In the genomic region with DNA sequence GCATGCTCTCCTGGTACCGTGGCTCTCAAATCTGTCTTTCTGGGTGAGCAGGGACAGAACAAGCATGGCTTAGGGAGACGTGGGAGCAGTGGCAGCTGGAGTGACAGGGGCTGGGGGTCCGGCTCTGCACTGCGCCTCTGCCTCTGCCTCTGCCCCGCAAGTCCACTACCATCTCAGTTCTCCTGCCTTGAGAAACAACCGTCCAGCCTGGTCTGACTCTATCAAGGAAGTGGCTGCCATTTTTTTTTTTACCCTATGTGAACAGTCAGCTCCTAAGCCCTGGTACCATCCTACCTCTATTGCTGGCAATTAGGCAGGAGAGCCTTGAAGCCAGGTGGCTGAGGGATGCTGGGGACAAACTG, we compare ENCODE assay signal across 6 cellular contexts. TPM values are rescaled to one million over a fixed set of nuclear protein-coding genes. Genes with fewer than 3 reads are reported as not detected.
DNase-seq lines count a peak whose midpoint lies in the region; ATAC-seq and TF ChIP-seq lines count a peak whose summit lies in the region.

No MANE protein-coding gene starts in this region.

- H3K4me1 Mint-ChIP-seq in glutamatergic neuron (ENCODE audit: low read depth, unreplicated experiment): peaks cover 41% of the 10 kb centered on the region

- H3K27me3 ChIP-seq in heart right ventricle: no peaks in the 10 kb centered on the region
- no peaks in the 10 kb centered on the region for H3K27me3 ChIP-seq in transverse colon

- H3K27me3 Mint-ChIP-seq in glutamatergic neuron (ENCODE audit: unreplicated experiment): peaks cover 26% of the 10 kb centered on the region

- no peak for DNase-seq in heart right ventricle
- no peak for DNase-seq in Right ventricle myocardium inferior (ENCODE audit: missing footprints)
- DNase-seq in glutamatergic neuron: no peak
- no peak for DNase-seq in transverse colon
- no peak for DNase-seq in CD1c-positive myeloid dendritic cell (ENCODE audit: extremely low spot score)
- no peak for DNase-seq in AML-193 (lab: John Stamatoyannopoulos, UW)

- ATAC-seq in heart right ventricle (no peak), Right ventricle myocardium inferior (no peak)

- no peak overlapping the region for H3K4me3 ChIP-seq in heart right ventricle
- no peak overlapping the region for H3K4me3 ChIP-seq in transverse colon

- H3K27ac ChIP-seq in heart right ventricle: peak overlapping the region; percentile 30 to 97 (median 92)
- H3K27ac ChIP-seq in transverse colon: peak overlapping the region; percentile 70 to 92 (median 78)

- TF ChIP-seq EP300 in transverse colon (IDR thresholded peaks at IDR 0.05; ENCODE audit: low read depth): no peak

- in situ Hi-C loops in transverse colon (cut with MboI; ENCODE audit: low pct_ligation_motif_present in 1 of 4, low pct_unique_long_range_greater_than_20kb in 1 of 4, low sequenced_read_pairs in 3 of 4): loop anchor here in 1 of 4 donors (25.0 kb wide), 1 partner anchor 91 kb away; no protein-coding TSS in a partner anchor

- H3K36me3 Mint-ChIP-seq in glutamatergic neuron (ENCODE audit: unreplicated experiment): no peaks in the 10 kb centered on the region

- no peaks in the 10 kb centered on the region for H3K9me3 ChIP-seq in heart right ventricle
- no peaks in the 10 kb centered on the region for H3K9me3 ChIP-seq in transverse colon

- TF ChIP-seq POLR2A in transverse colon (IDR thresholded peaks at IDR 0.05): no peak

- H3K36me3 ChIP-seq in heart right ventricle (peaks cover 0 to 60% (median 3%) of the 10 kb centered on the region in 9 donors), transverse colon (no peaks in the 10 kb centered on the region)

- peak overlapping the region; percentile 44 for H3K27ac Mint-ChIP-seq in glutamatergic neuron (ENCODE audit: unreplicated experiment)

- H3K9me3 Mint-ChIP-seq in glutamatergic neuron (ENCODE audit: unreplicated experiment): peaks cover 11% of the 10 kb centered on the region

- peak overlapping the region; percentile 30 for H3K4me3 Mint-ChIP-seq in glutamatergic neuron (ENCODE audit: unreplicated experiment)

- TF ChIP-seq CTCF in heart right ventricle (IDR thresholded peaks at IDR 0.05) (no peak), glutamatergic neuron (IDR thresholded peaks at IDR 0.05; ENCODE audit: partially characterized antibody, unreplicated experiment) (no peak), transverse colon (IDR thresholded peaks at IDR 0.05) (no peak)

- H3K4me1 ChIP-seq in heart right ventricle: peaks cover 46 to 98% (median 87%) of the 10 kb centered on the region in 9 donors
- peaks cover 12 to 54% (median 32%) of the 10 kb centered on the region in 4 donors for H3K4me1 ChIP-seq in transverse colon

- intact Hi-C loops in heart right ventricle (cut with DNase I): no loop called here
- intact Hi-C loops in Right ventricle myocardium inferior (cut with DNase I): loop anchor here (5.0 kb wide), 1 partner anchor 106 kb away; no protein-coding TSS in a partner anchor
- intact Hi-C loops in transverse colon (cut with DNase I; ENCODE audit: low total_unique reads): no loop called here

- WGBS in heart right ventricle, 2 donors: 88 to 92% methylated on average over 6 of the region's 6 CpGs
- 60 to 86% methylated on average over 1 to 6 of the region's 6 CpGs for whole genome bisulfite sequencing in transverse colon (ENCODE audit: low coverage in 1 of 2), 2 donors

RNA-seq across cellular contexts. Expression of a gene that starts 16.1 kb away (rescaled TPM):
- total RNA-seq in heart right ventricle (10 to 100 TPM in 7 of 10 donors, 1 to 10 TPM in 3; 3.5 to 37.5 (median 12.1) TPM), Right ventricle myocardium inferior (22.7 TPM), glutamatergic neuron (ENCODE audit: unreplicated experiment) (2.5 TPM), transverse colon (10 to 100 TPM in 2 of 4 donors, 1 to 10 TPM in 2; 9.1 to 32.5 (median 14.7) TPM)
- polyA plus RNA-seq in heart right ventricle: 10 to 100 TPM in 1 of 2 donors, 1 to 10 TPM in 1; 8.3 to 14.3 TPM

RNA-seq across cellular contexts. Expression of a gene that starts 29.2 kb away (rescaled TPM):
- total RNA-seq in heart right ventricle (10 to 100 TPM; 15.3 to 25.4 (median 17.6) TPM), Right ventricle myocardium inferior (14.3 TPM), glutamatergic neuron (ENCODE audit: unreplicated experiment) (16.3 TPM), transverse colon (10 to 100 TPM in 3 of 4 donors, 1 to 10 TPM in 1; 5.4 to 73.3 (median 36.9) TPM)
- 10 to 100 TPM; 43.3 to 47.5 TPM for polyA plus RNA-seq in heart right ventricle

RNA-seq across cellular contexts. Expression of a gene that starts 41.1 kb away (rescaled TPM):
- total RNA-seq in heart right ventricle: 10 to 100 TPM; 22.8 to 40.0 (median 25.9) TPM
- 10 to 100 TPM; 19.0 to 28.9 TPM for polyA plus RNA-seq in heart right ventricle
- total RNA-seq in Right ventricle myocardium inferior: 24.1 TPM
- total RNA-seq in glutamatergic neuron (ENCODE audit: unreplicated experiment): 36.4 TPM
- 10 to 100 TPM; 32.4 to 88.8 (median 58.9) TPM for total RNA-seq in transverse colon

RNA-seq across cellular contexts. Expression of a gene that starts 45.9 kb away (rescaled TPM):
- total RNA-seq in heart right ventricle: 1 to 10 TPM in 9 of 10 donors, under 1 TPM in 1; 0.81 to 6.3 (median 2.5) TPM
- 1 to 10 TPM; 3.0 to 3.1 TPM for polyA plus RNA-seq in heart right ventricle
- total RNA-seq in Right ventricle myocardium inferior: 3.2 TPM
- total RNA-seq in glutamatergic neuron (ENCODE audit: unreplicated experiment): 50.3 TPM
- under 1 TPM in 3 of 4 donors, not detected in 1; 0.27 to 0.60 (median 0.48) TPM for total RNA-seq in transverse colon
